15 cellular contexts compared by ENCODE assay signal in the genomic region with DNA sequence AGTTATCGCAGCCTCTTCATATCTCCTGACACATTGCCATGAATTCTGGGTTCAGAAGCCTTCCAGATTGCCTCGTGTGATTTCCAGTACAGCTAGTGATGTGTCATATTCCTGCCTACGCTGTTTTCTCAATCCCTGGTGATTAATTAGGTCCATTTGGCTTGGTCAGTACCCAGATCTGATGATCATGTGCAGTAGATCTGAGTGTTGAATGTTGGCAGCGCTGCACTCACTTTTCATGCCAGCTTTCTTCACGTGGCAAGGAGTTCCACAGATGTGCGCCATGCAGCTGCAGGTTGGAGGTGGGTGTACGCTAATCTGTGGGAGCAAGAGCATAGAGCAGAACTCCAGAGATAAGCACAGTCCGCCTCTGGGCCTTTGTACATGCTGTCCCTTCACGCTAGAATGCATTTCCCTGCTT.
DNase-seq lines count a peak whose midpoint lies in the region; ATAC-seq and TF ChIP-seq lines count a peak whose summit lies in the region.
"Had no signal": no experiment of that assay in that cellular context is flagged by ENCODE, and none has a peak within 500 bp of the region (broad histone marks: within the 10 kb centered on the region; RNA-seq: fewer than 3 reads in every experiment).

No MANE protein-coding gene starts in this region.

- H3K27me3 ChIP-seq in right atrium auricular region (no peaks in the 10 kb centered on the region), lower lobe of right lung (ENCODE audit: low read depth) (no peaks in the 10 kb centered on the region), aorta (ENCODE audit: control insufficient read depth in 1 of 2, insufficient read depth in 2 of 2, low read length in 1 of 2) (no peaks in the 10 kb centered on the region)
- H3K27me3 ChIP-seq: brain microvascular endothelial cell had no signal

- H3K27ac ChIP-seq in right atrium auricular region: no peak overlapping the region
- no peak overlapping the region for H3K27ac ChIP-seq in lower lobe of right lung
- H3K27ac ChIP-seq in aorta (ENCODE audit: low read depth in 1 of 2, low read length in 2 of 2): no peak overlapping the region
- H3K27ac ChIP-seq: brain microvascular endothelial cell, SK-N-MC had no signal

- 19 to 26% methylated on average over 9 of the region's 9 CpGs for WGBS in aorta, 2 donors

- intact Hi-C loops in Right ventricle myocardium inferior (cut with DNase I): no loop called here
- intact Hi-C loops in lower lobe of right lung (cut with DNase I): no loop called here
- intact Hi-C loops in aorta (cut with DNase I): no loop called here

- TF ChIP-seq CTCF in right atrium auricular region (IDR thresholded peaks at IDR 0.05) (no peak), epithelial cell of esophagus (IDR thresholded peaks at IDR 0.05; ENCODE audit: insufficient read depth, low read depth, low read length, missing control alignments) (no peak), lower lobe of right lung (IDR thresholded peaks at IDR 0.05) (no peak)

- DNase-seq in Right ventricle myocardium inferior (ENCODE audit: missing footprints): peak; percentile 69
- DNase-seq in right atrium auricular region (ENCODE audit: low spot score): no peak
- peak; percentile 23 for DNase-seq in epithelial cell of esophagus (ENCODE audit: low read depth)
- no peak for DNase-seq in lower lobe of right lung
- peak in 1 of 2 donors; percentile 71 for DNase-seq in aorta
- DNase-seq in NCI-H1930 (lab: John Stamatoyannopoulos, UW): no peak
- DNase-seq in erythroblast (lab: John Stamatoyannopoulos, UW): no peak
- no peak for DNase-seq in AML-193 (lab: John Stamatoyannopoulos, UW)
- DNase-seq: activated CD8-positive, alpha-beta memory T cell treated with anti-CD3 and anti-CD28 coated beads for 24 hours; activated gamma-delta T cell; brain microvascular endothelial cell; effector memory CD4-positive, alpha-beta T cell; islet precursor cell; stimulated activated CD4-positive, alpha-beta T cell treated with anti-CD3 and anti-CD28 coated beads, Interleukin-4, amount 100 ng/mL, for 1 hour had no signal

- H3K36me3 ChIP-seq in right atrium auricular region: no peaks in the 10 kb centered on the region
- no peaks in the 10 kb centered on the region for H3K36me3 ChIP-seq in lower lobe of right lung
- H3K36me3 ChIP-seq in aorta (ENCODE audit: control insufficient read depth in 1 of 2, insufficient read depth in 2 of 2, low read length in 1 of 2): no peaks in the 10 kb centered on the region
- H3K36me3 ChIP-seq: brain microvascular endothelial cell had no signal

- H3K4me1 ChIP-seq in right atrium auricular region (peaks cover 0 to 7% of the 10 kb centered on the region in 2 donors), lower lobe of right lung (no peaks in the 10 kb centered on the region), aorta (ENCODE audit: control insufficient read depth in 1 of 2, insufficient read depth in 2 of 2, low read length in 2 of 2) (peaks cover 2% of the 10 kb centered on the region in 2 donors)

- no peaks in the 10 kb centered on the region for H3K9me3 ChIP-seq in right atrium auricular region
- no peaks in the 10 kb centered on the region for H3K9me3 ChIP-seq in lower lobe of right lung
- no peaks in the 10 kb centered on the region for H3K9me3 ChIP-seq in aorta (ENCODE audit: control insufficient read depth, low read length)

- peak; percentile 64 for ATAC-seq in Right ventricle myocardium inferior
- peak; percentile 30 to 49 for ATAC-seq in lower lobe of right lung
- peak; percentile 54 for ATAC-seq in aorta (ENCODE audit: low FRiP score)

- TF ChIP-seq POLR2A in erythroblast (IDR thresholded peaks at IDR 0.05; ENCODE audit: low read length): no peak

- no peak overlapping the region for H3K4me3 ChIP-seq in right atrium auricular region
- H3K4me3 ChIP-seq in epithelial cell of esophagus (ENCODE audit: low read length): no peak overlapping the region
- no peak overlapping the region for H3K4me3 ChIP-seq in lower lobe of right lung
- H3K4me3 ChIP-seq in aorta (ENCODE audit: low read length in 2 of 2): no peak overlapping the region
- H3K4me3 ChIP-seq: SK-N-MC had no signal

Comparison
In these comparisons a context has a peak if more than half of its experiments do, and no peak if none do; other contexts are left out.
1. DNase-seq: peak in Right ventricle myocardium inferior (single experiment) and epithelial cell of esophagus (single experiment); none in right atrium auricular region (single experiment), lower lobe of right lung (single experiment), NCI-H1930 (0 of 2), erythroblast (0 of 2) and AML-193 (0 of 2).
2. Peak in every context shown above with its lines, with median percentiles within 50 percentile points of each other: ATAC-seq.